1 cellular context compared by ENCODE assay signal in genomic region chr10:102658802-102659201, GRCh38.
TF ChIP-seq lines count a peak whose summit lies in the region.

No MANE protein-coding gene starts in this region.

TF ChIP-seq in HepG2, 621 proteins besides CTCF, POLR2A, EP300 and RAD21:
- TF ChIP-seq POLR2AphosphoS2 (IDR thresholded peaks at IDR 0.05; ENCODE audit: low read depth, low read length) (peak; percentile 6; the same call in 1 of the 2 replicates), ZNF609 (CRISPR knock-in tag; IDR thresholded peaks at IDR 0.05; ENCODE audit: borderline replicate concordance) (0 out of 2 replicates have a peak, but pooled peaks have one; percentile 1), RBM22 (optimal IDR thresholded peaks at IDR 0.05; ENCODE audit: low read length) (peak; percentile 12), ZFP1 (CRISPR knock-in tag; IDR thresholded peaks at IDR 0.05) (no peak), ZNF557 (CRISPR knock-in tag; IDR thresholded peaks at IDR 0.05) (no peak), AKAP8 (CRISPR knock-in tag; IDR thresholded peaks at IDR 0.05) (no peak)
